ENCODE assay signal across 8 cellular contexts in genomic region chr17:8630802-8631553, GRCh38.
DNase-seq lines count a peak whose midpoint lies in the region; ATAC-seq lines count a peak whose summit lies in the region.

No MANE protein-coding gene starts in this region.

- peak overlapping the region; percentile 19 to 75 for H3K27ac Mint-ChIP-seq in effector memory CD8-positive, alpha-beta T cell

- peaks cover 60 to 66% of the 10 kb centered on the region in 2 donors for H3K27me3 Mint-ChIP-seq in effector memory CD8-positive, alpha-beta T cell

- H3K4me3 Mint-ChIP-seq in effector memory CD8-positive, alpha-beta T cell, result peak overlapping the region; percentile 87 to 91

- DNase-seq in C1 segment of cervical spinal cord (lab: John Stamatoyannopoulos, UW), result peak; percentile 76 to 99 (median 96)
- DNase-seq in NCI-H82 (lab: John Stamatoyannopoulos, UW), result peak; percentile 100
- DNase-seq in activated CD8-positive, alpha-beta memory T cell treated with anti-CD3 and anti-CD28 coated beads for 4 hours (ENCODE audit: low read depth in 2 of 2), result peak; percentile 60 to 61
- peak; percentile 52 to 60 (median 59) for DNase-seq in effector memory CD8-positive, alpha-beta T cell
- peak; percentile 99 for DNase-seq in medulla oblongata (ENCODE audit: extremely low spot score)
- peak; percentile 85 to 91 (median 87) for DNase-seq in stimulated activated CD4-positive, alpha-beta T cell treated with anti-CD3 and anti-CD28 coated beads, TNF-alpha, amount 100 ng/mL, for 48 hours (ENCODE audit: low read depth in 3 of 3)

- H3K9me3 Mint-ChIP-seq in effector memory CD8-positive, alpha-beta T cell, result no peaks in the 10 kb centered on the region

- H3K36me3 Mint-ChIP-seq in effector memory CD8-positive, alpha-beta T cell (ENCODE audit: insufficient read depth), result no peaks in the 10 kb centered on the region

- peaks cover 8 to 11% of the 10 kb centered on the region in 2 donors for H3K4me1 Mint-ChIP-seq in effector memory CD8-positive, alpha-beta T cell (ENCODE audit: low read depth in 2 of 2)

- ATAC-seq in GM19452 (IDR thresholded peaks at IDR 0.05; ENCODE audit: unreplicated experiment) (peak; percentile 96), HG03575 (IDR thresholded peaks at IDR 0.05; ENCODE audit: extremely low read depth, insufficient number of reproducible peaks, low FRiP score, unreplicated experiment) (peak; percentile 48)
- ATAC-seq in effector memory CD8-positive, alpha-beta T cell (replicated peaks), result peak; percentile 88

Comparison
In these comparisons a context has a peak if more than half of its experiments do, and no peak if none do; other contexts are left out.
1. Peak in every context shown above with its lines: DNase-seq and ATAC-seq.